8 cellular contexts compared by ENCODE assay signal in genomic region chr22:36507518-36508010, GRCh38. TPM values are rescaled to one million over a fixed set of nuclear protein-coding genes. Genes with fewer than 3 reads are reported as not detected.
DNase-seq lines count a peak whose midpoint lies in the region; ATAC-seq, FAIRE-seq and TF ChIP-seq lines count a peak whose summit lies in the region.

No MANE protein-coding gene starts in this region.

- no peak overlapping the region for H4K8ac ChIP-seq in H1 (ENCODE audit: extremely low read depth, insufficient read depth, low read length)

- no peak overlapping the region for H3K56ac ChIP-seq in H1 (replicated peaks; ENCODE audit: insufficient read length, low read depth, low read length)

- H2BK15ac ChIP-seq in H1 (ENCODE audit: low read length): no peak overlapping the region

- H4K20me1 ChIP-seq in OCI-LY3 (ENCODE audit: insufficient read depth, low read length) (0 out of 2 replicates have a peak, but pooled peaks cover 4% of the 10 kb centered on the region), H1 (replicated peaks in 1 of 2; ENCODE audit: control insufficient read depth in 1 of 2, insufficient read depth in 2 of 2, low read length in 2 of 2) (peaks cover 3 to 15% of the 10 kb centered on the region in 2 experiments)

- H3K4me1 ChIP-seq in CD4-positive, alpha-beta memory T cell (ENCODE audit: insufficient read depth, low read length): peaks cover 15% of the 10 kb centered on the region
- peaks cover 10% of the 10 kb centered on the region; the same call in 1 of the 2 replicates for H3K4me1 ChIP-seq in OCI-LY3 (ENCODE audit: low read length)
- H3K4me1 ChIP-seq in H1 (replicated peaks in 1 of 4; ENCODE audit: control insufficient read depth in 3 of 4, insufficient read depth in 4 of 4, low read length in 3 of 4): peaks cover 0 to 5% (median 0%) of the 10 kb centered on the region in 4 experiments; a peak in 1 of 7 replicates

- H3K27ac ChIP-seq in CD4-positive, alpha-beta memory T cell (ENCODE audit: low read depth, low read length): peak overlapping the region; percentile 22
- H3K27ac ChIP-seq in OCI-LY3 (ENCODE audit: low read length) (peak overlapping the region; percentile 6; the same call in 1 of the 2 replicates), H1 (ENCODE audit: low read depth, low read length) (no peak overlapping the region)

- H3K18ac ChIP-seq in H1 (ENCODE audit: extremely low read depth, low read length): no peak overlapping the region

- WGBS in H1 (ENCODE audit: extremely low coverage in 1 of 2, insufficient coverage in 1 of 2, insufficient read length in 1 of 2, insufficient replicate concordance in 2 of 2, low coverage in 1 of 2, low lambda C conversion rate in 2 of 2, missing lambda C conversion rate in 1 of 2), 2 experiments: 90% methylated on average over 6 of the region's 6 CpGs; no CpG with 5 or more reads in 1 of the 2 experiments

- H2BK20ac ChIP-seq in H1 (ENCODE audit: low read length): no peak overlapping the region

- no peaks in the 10 kb centered on the region for H3K27me3 ChIP-seq in CD4-positive, alpha-beta memory T cell (ENCODE audit: insufficient read depth, low read length)
- no peaks in the 10 kb centered on the region for H3K27me3 ChIP-seq in OCI-LY3 (ENCODE audit: low read depth, low read length)
- H3K27me3 ChIP-seq in H1 (replicated peaks in 1 of 4; ENCODE audit: control insufficient read depth in 3 of 4, extremely low read depth in 1 of 4, insufficient read depth in 3 of 4, low read length in 3 of 4): peaks cover 0 to 11% (median 6%) of the 10 kb centered on the region in 4 experiments; a peak in 4 of 7 replicates

- TF ChIP-seq CTCF in OCI-LY3 (IDR thresholded peaks at IDR 0.05; ENCODE audit: low read depth, low read length): no peak
- no peak for TF ChIP-seq CTCF in H1 (IDR thresholded peaks at IDR 0.05; ENCODE audit: control extremely low read depth in 1 of 3, insufficient read depth in 1 of 3, low read depth in 1 of 3, low read length in 3 of 3)
- no peak for TF ChIP-seq CTCF in osteocyte (IDR thresholded peaks at IDR 0.05)
- no peak for TF ChIP-seq CTCF in HFFc6 (IDR thresholded peaks at IDR 0.05)

- H4K91ac ChIP-seq in H1 (replicated peaks; ENCODE audit: insufficient read length, low read length): peak overlapping the region; percentile 12

- no peak overlapping the region for H2BK120ac ChIP-seq in H1 (replicated peaks; ENCODE audit: low read depth, low read length)

- DNase-seq in CD4-positive, alpha-beta memory T cell: no peak
- DNase-seq in H1 (ENCODE audit: low read depth in 1 of 2, low spot score in 2 of 2): no peak
- DNase-seq in osteocyte (ENCODE audit: extremely low spot score, unreplicated experiment): no peak
- DNase-seq in stimulated activated CD8-positive, alpha-beta memory T cell treated with anti-CD3 and anti-CD28 coated beads, Interleukin-4, amount 100 ng/mL, for 48 hours: no peak
- no peak for DNase-seq in kidney glomerular epithelial cell (lab: John Stamatoyannopoulos, UW)
- no peak for DNase-seq in HFFc6

- H2AK5ac ChIP-seq in H1 (ENCODE audit: low read depth, low read length): no peak overlapping the region

- peaks cover 8 to 25% (median 9%) of the 10 kb centered on the region in 4 donors for H3K4me1 Mint-ChIP-seq in CD4-positive, alpha-beta memory T cell
- peaks cover 18% of the 10 kb centered on the region for H3K4me1 Mint-ChIP-seq in osteocyte (ENCODE audit: unreplicated experiment)
- H3K4me1 Mint-ChIP-seq in HFFc6 (ENCODE audit: low read depth): peaks cover 6% of the 10 kb centered on the region

- TF ChIP-seq POLR2A in H1 (IDR thresholded peaks at IDR 0.05; ENCODE audit: control extremely low read depth in 1 of 2, low read depth in 2 of 2, low read length in 2 of 2): no peak

- H3K79me2 ChIP-seq in OCI-LY3 (ENCODE audit: low read length) (peaks cover 14% of the 10 kb centered on the region), H1 (ENCODE audit: control insufficient read depth in 1 of 2, insufficient read depth in 2 of 2, low read length in 2 of 2) (peaks cover 0 to 2% of the 10 kb centered on the region in 2 experiments; a peak in 1 of 4 replicates)

- FAIRE-seq in H1 (lab: Jason Lieb, UNC): no peak

- no peaks in the 10 kb centered on the region; the same call in 1 of the 2 replicates for H3K23me2 ChIP-seq in H1 (ENCODE audit: low read depth, low read length)

- H2AFZ ChIP-seq in OCI-LY3 (ENCODE audit: low read depth, low read length) (0 out of 2 replicates have a peak overlapping the region, but pooled peaks have one; percentile 24), H1 (ENCODE audit: low read length) (peak overlapping the region; percentile 12)

- TF ChIP-seq RAD21 in H1 (IDR thresholded peaks at IDR 0.05 in 1 of 2, conservative IDR thresholded peaks at IDR 0.05 in 1 of 2; ENCODE audit: low read depth in 2 of 2, low read length in 2 of 2): no peak

- no peak overlapping the region for H4K5ac ChIP-seq in H1 (ENCODE audit: insufficient read length, low read depth, low read length)

- H3K27me3 Mint-ChIP-seq in CD4-positive, alpha-beta memory T cell: no peaks in the 10 kb centered on the region
- H3K27me3 Mint-ChIP-seq in osteocyte (ENCODE audit: unreplicated experiment): no peaks in the 10 kb centered on the region
- H3K27me3 Mint-ChIP-seq in HFFc6 (ENCODE audit: insufficient read depth): peaks cover 2% of the 10 kb centered on the region

- H3K4me2 ChIP-seq in OCI-LY3 (ENCODE audit: low read length) (peak overlapping the region; percentile 69), H1 (ENCODE audit: insufficient read depth in 1 of 2, low read depth in 2 of 2, low read length in 2 of 2) (peak overlapping the region; percentile 54 to 61)

- peaks cover 15 to 24% of the 10 kb centered on the region in 2 donors for H3K36me3 Mint-ChIP-seq in CD4-positive, alpha-beta memory T cell
- H3K36me3 Mint-ChIP-seq in osteocyte (ENCODE audit: unreplicated experiment) (peaks cover 24% of the 10 kb centered on the region), HFFc6 (ENCODE audit: low read depth) (peaks cover 13% of the 10 kb centered on the region)

- H3K4me3 Mint-ChIP-seq in CD4-positive, alpha-beta memory T cell: peak overlapping the region in 6 of 8 donors; percentile 17 to 79 (median 70)
- H3K4me3 Mint-ChIP-seq in osteocyte (ENCODE audit: unreplicated experiment): peak overlapping the region; percentile 67
- H3K4me3 Mint-ChIP-seq in HFFc6: no peak overlapping the region

- H3K36me3 ChIP-seq in CD4-positive, alpha-beta memory T cell (ENCODE audit: insufficient read depth, low read length): peaks cover 21% of the 10 kb centered on the region
- H3K36me3 ChIP-seq in OCI-LY3 (replicated peaks; ENCODE audit: low read depth, low read length): peaks cover 24% of the 10 kb centered on the region
- H3K36me3 ChIP-seq in H1 (ENCODE audit: control insufficient read depth in 2 of 4, insufficient read depth in 4 of 4, low read length in 3 of 4): peaks cover 12 to 28% (median 24%) of the 10 kb centered on the region in 4 experiments

- H2BK12ac ChIP-seq in H1 (ENCODE audit: low read depth, low read length): no peak overlapping the region

- H3K9ac ChIP-seq in OCI-LY3 (ENCODE audit: low read length) (peak overlapping the region; percentile 55; the same call in 1 of the 2 replicates), H1 (replicated peaks in 1 of 4; ENCODE audit: extremely low read depth in 1 of 4, low read depth in 3 of 4, low read length in 3 of 4) (peak overlapping the region in 1 of 4 experiments; percentile 11; a peak in 1 of 7 replicates)

- no peak overlapping the region for H3K23ac ChIP-seq in H1 (ENCODE audit: insufficient read length)

- H2BK5ac ChIP-seq in H1 (ENCODE audit: low read depth, low read length): no peak overlapping the region

- H3K4me3 ChIP-seq in CD4-positive, alpha-beta memory T cell (ENCODE audit: low read length in 2 of 2): peak overlapping the region in 1 of 2 donors; percentile 62
- peak overlapping the region; percentile 81 for H3K4me3 ChIP-seq in OCI-LY3 (ENCODE audit: low read length)
- peak overlapping the region in 2 of 4 experiments; percentile 39 to 58; a peak in 3 of 8 replicates for H3K4me3 ChIP-seq in H1 (ENCODE audit: extremely low read depth in 1 of 4, insufficient read depth in 2 of 4, low read depth in 3 of 4, low read length in 4 of 4)

- H3K9me3 Mint-ChIP-seq in CD4-positive, alpha-beta memory T cell: no peaks in the 10 kb centered on the region
- H3K9me3 Mint-ChIP-seq in osteocyte (ENCODE audit: unreplicated experiment): no peaks in the 10 kb centered on the region
- H3K9me3 Mint-ChIP-seq in HFFc6: no peaks in the 10 kb centered on the region

- no peak overlapping the region for H3K4ac ChIP-seq in H1 (replicated peaks; ENCODE audit: insufficient read length, low read depth, low read length)

- intact Hi-C loops in CD4-positive, alpha-beta memory T cell (cut with micrococcal nuclease): loop anchor here (1.0 kb wide), 2 partner anchors 22 to 26 kb away; partner anchors contain the start of genes EIF3D and TXN2

- POLR2A ChIA-PET in CD4-positive, alpha-beta memory T cell (lab: Charles Lee; ENCODE audit: partially characterized antibody): interaction anchor here (0.6 to 3.9 kb wide), 16 partner anchors 15 to 269 kb away, joined by 3 to 41 read pairs (median 4); partner anchors contain the start of genes APOL2, EIF3D and IFT27
- POLR2A ChIA-PET in H1 (lab: Charles Lee; ENCODE audit: partially characterized antibody): interaction anchor here (1.0 to 8.8 kb wide), 12 partner anchors 9 to 195 kb away, joined by 3 to 92 read pairs (median 5); partner anchors contain the start of genes EIF3D and TXN2

- ATAC-seq in HG02981 (IDR thresholded peaks at IDR 0.05; ENCODE audit: unreplicated experiment): no peak

- no peaks in the 10 kb centered on the region for H3K79me1 ChIP-seq in H1 (ENCODE audit: low read depth, low read length)

- no peak overlapping the region for H3K14ac ChIP-seq in H1 (ENCODE audit: insufficient read length)

- TF ChIP-seq EP300 in H1 (IDR thresholded peaks at IDR 0.05; ENCODE audit: borderline replicate concordance in 1 of 2, low read depth in 2 of 2, low read length in 2 of 2): no peak

- H3K9me3 ChIP-seq in CD4-positive, alpha-beta memory T cell (ENCODE audit: control insufficient read depth in 1 of 2, low read length in 2 of 2): no peaks in the 10 kb centered on the region
- no peaks in the 10 kb centered on the region for H3K9me3 ChIP-seq in OCI-LY3 (ENCODE audit: insufficient read depth, low read length)
- peaks cover 0 to 8% of the 10 kb centered on the region in 2 experiments; a peak in 2 of 4 replicates for H3K9me3 ChIP-seq in H1 (ENCODE audit: insufficient read depth in 2 of 2, low read depth in 1 of 2, low read length in 1 of 2)

- peak overlapping the region in 6 of 7 donors; percentile 42 to 79 (median 68) for H3K27ac Mint-ChIP-seq in CD4-positive, alpha-beta memory T cell
- peak overlapping the region; percentile 11 for H3K27ac Mint-ChIP-seq in osteocyte (ENCODE audit: unreplicated experiment)
- no peak overlapping the region; the same call in 1 of the 2 replicates for H3K27ac Mint-ChIP-seq in HFFc6

- CTCF ChIA-PET in CD4-positive, alpha-beta memory T cell (lab: Charles Lee; ENCODE audit: partially characterized antibody): interaction anchor here (0.9 to 1.2 kb wide), 5 partner anchors 13 to 230 kb away, joined by 3 to 4 read pairs (median 3); no protein-coding TSS in a partner anchor
- CTCF ChIA-PET in H1 (lab: Charles Lee; ENCODE audit: partially characterized antibody): interaction anchor here (1.1 to 2.3 kb wide), 4 partner anchors 10 to 221 kb away, joined by 4 to 6 read pairs (median 4); no protein-coding TSS in a partner anchor

RNA-seq across cellular contexts. Expression of gene FOXRED2, which starts 0.7 kb away (rescaled TPM):
- total RNA-seq in CD4-positive, alpha-beta memory T cell: 1 to 10 TPM; 7.3 to 8.5 TPM
- polyA plus RNA-seq in CD4-positive, alpha-beta memory T cell: 1 to 10 TPM in 1 of 2 donors, not detected in 1; 2.7 TPM
- total RNA-seq in H1 (2021; fragmentation: NEBNext Ultra II Directional; extraction: Animal tissue kit (Norgen Biotek cat#: 25700)): 27.8 and 31.5 TPM in 2 replicates
- polyA plus RNA-seq in H1 (2011; rRNA removed): 11.5 and 17.1 TPM in 2 replicates
- polyA plus RNA-seq in H1 (2011; cell fraction: cytosol; rRNA removed): 6.6 TPM
- polyA plus RNA-seq in H1 (2011; cell fraction: nucleus; rRNA removed): 14.6 TPM
- polyA plus RNA-seq in H1 (2012, experiment 1 of 2): 11.1 to 19.7 TPM (median 14.2 TPM) in 4 replicates
- 15.2 TPM for polyA plus RNA-seq in H1 (2012, experiment 2 of 2)
- polyA plus RNA-seq in H1 (2013, experiment 1 of 2): 16.3 TPM
- 18.0 TPM for polyA plus RNA-seq in H1 (2013, experiment 2 of 2)
- 10.5 and 14.3 TPM in 2 replicates for polyA minus RNA-seq in H1 (2011; rRNA and poly(A)+ RNA removed)
- 12.0 TPM for polyA minus RNA-seq in H1 (2011; cell fraction: cytosol; rRNA and poly(A)+ RNA removed)
- 13.3 TPM for polyA minus RNA-seq in H1 (2011; cell fraction: nucleus; rRNA and poly(A)+ RNA removed)
- total RNA-seq in osteocyte: 48.0 and 48.9 TPM in 2 replicates
- total RNA-seq in HFFc6 (2021; fragmentation: NEBNext Ultra II Directional; extraction: Animal tissue kit (Norgen Biotek cat#: 25700)): 1 to 10 TPM; 2.8 to 4.7 (median 4.2) TPM

RNA-seq across cellular contexts. Expression of gene EIF3D, which starts 21.4 kb away (rescaled TPM):
- 100 to 1,000 TPM; 222 to 228 TPM for total RNA-seq in CD4-positive, alpha-beta memory T cell
- polyA plus RNA-seq in CD4-positive, alpha-beta memory T cell: 100 to 1,000 TPM; 137 to 191 TPM
- 195 and 196 TPM in 2 replicates for total RNA-seq in H1 (2021; fragmentation: NEBNext Ultra II Directional; extraction: Animal tissue kit (Norgen Biotek cat#: 25700))
- polyA plus RNA-seq in H1 (2011; rRNA removed): 329 and 408 TPM in 2 replicates
- 482 TPM for polyA plus RNA-seq in H1 (2011; cell fraction: cytosol; rRNA removed)
- 437 TPM for polyA plus RNA-seq in H1 (2011; cell fraction: nucleus; rRNA removed)
- polyA plus RNA-seq in H1 (2012, experiment 1 of 2): 214 to 312 TPM (median 300 TPM) in 4 replicates
- 95.3 TPM for polyA plus RNA-seq in H1 (2012, experiment 2 of 2)
- 142 TPM for polyA plus RNA-seq in H1 (2013, experiment 1 of 2)
- 137 TPM for polyA plus RNA-seq in H1 (2013, experiment 2 of 2)
- 459 and 470 TPM in 2 replicates for polyA minus RNA-seq in H1 (2011; rRNA and poly(A)+ RNA removed)
- polyA minus RNA-seq in H1 (2011; cell fraction: cytosol; rRNA and poly(A)+ RNA removed): 274 TPM
- 176 TPM for polyA minus RNA-seq in H1 (2011; cell fraction: nucleus; rRNA and poly(A)+ RNA removed)
- total RNA-seq in osteocyte: 150 and 155 TPM in 2 replicates
- total RNA-seq in HFFc6 (2021; fragmentation: NEBNext Ultra II Directional; extraction: Animal tissue kit (Norgen Biotek cat#: 25700)): 100 to 1,000 TPM; 163 to 177 (median 172) TPM

RNA-seq across cellular contexts. Expression of gene TXN2, which starts 26.1 kb away (rescaled TPM):
- 10 to 100 TPM; 33.5 to 34.5 TPM for total RNA-seq in CD4-positive, alpha-beta memory T cell
- 100 to 1,000 TPM; 103 to 148 TPM for polyA plus RNA-seq in CD4-positive, alpha-beta memory T cell
- total RNA-seq in H1 (2021; fragmentation: NEBNext Ultra II Directional; extraction: Animal tissue kit (Norgen Biotek cat#: 25700)): 47.5 and 53.8 TPM in 2 replicates
- polyA plus RNA-seq in H1 (2011; rRNA removed): 116 and 124 TPM in 2 replicates
- 132 TPM for polyA plus RNA-seq in H1 (2011; cell fraction: cytosol; rRNA removed)
- polyA plus RNA-seq in H1 (2011; cell fraction: nucleus; rRNA removed): 83.4 TPM
- polyA plus RNA-seq in H1 (2012, experiment 1 of 2): 60.1 to 78.2 TPM (median 74.1 TPM) in 4 replicates
- polyA plus RNA-seq in H1 (2012, experiment 2 of 2): 94.0 TPM
- polyA plus RNA-seq in H1 (2013, experiment 1 of 2): 48.6 TPM
- 47.3 TPM for polyA plus RNA-seq in H1 (2013, experiment 2 of 2)
- 62.2 and 73.6 TPM in 2 replicates for polyA minus RNA-seq in H1 (2011; rRNA and poly(A)+ RNA removed)
- 39.3 TPM for polyA minus RNA-seq in H1 (2011; cell fraction: cytosol; rRNA and poly(A)+ RNA removed)
- 25.2 TPM for polyA minus RNA-seq in H1 (2011; cell fraction: nucleus; rRNA and poly(A)+ RNA removed)
- 67.4 and 70.0 TPM in 2 replicates for total RNA-seq in osteocyte
- 100 to 1,000 TPM in 2 of 6 experiments, 10 to 100 TPM in 4; 90.3 to 109 (median 96.1) TPM for total RNA-seq in HFFc6 (2021; fragmentation: NEBNext Ultra II Directional; extraction: Animal tissue kit (Norgen Biotek cat#: 25700))
